ENCODE assay signal across 1 cellular context in genomic region chr20:45405566-45406259, GRCh38.
TF ChIP-seq lines count a peak whose summit lies in the region.

No MANE protein-coding gene starts in this region.

TF ChIP-seq in HepG2, 621 proteins besides CTCF, POLR2A, EP300 and RAD21 (continued from another document and continues in another):
- 0 out of 2 replicates have a peak, but pooled peaks have one; percentile 22 for TF ChIP-seq CSRNP2 (CRISPR knock-in tag; conservative IDR thresholded peaks at IDR 0.05; ENCODE audit: low read depth)
- no peak for TF ChIP-seq DZIP1 (CRISPR knock-in tag; IDR thresholded peaks at IDR 0.05)
- TF ChIP-seq ZXDC (CRISPR knock-in tag; IDR thresholded peaks at IDR 0.05): no peak
- no peak for TF ChIP-seq KAT7 (CRISPR knock-in tag; IDR thresholded peaks at IDR 0.05; ENCODE audit: borderline replicate concordance)
- no peak for TF ChIP-seq ZNF614 (CRISPR knock-in tag; IDR thresholded peaks at IDR 0.05; ENCODE audit: borderline replicate concordance)
- TF ChIP-seq JDP2 (CRISPR knock-in tag; IDR thresholded peaks at IDR 0.05; ENCODE audit: borderline replicate concordance): no peak
- TF ChIP-seq HNRNPL (IDR thresholded peaks at IDR 0.05; ENCODE audit: low read depth, low read length): peak; percentile 81
- peak; percentile 58; the same call in 1 of the 2 replicates for TF ChIP-seq HDAC1 (CRISPR knock-in tag; IDR thresholded peaks at IDR 0.05)
- no peak for TF ChIP-seq ZNF329 (CRISPR knock-in tag; IDR thresholded peaks at IDR 0.05; ENCODE audit: low read depth)
- TF ChIP-seq SAFB2 (CRISPR knock-in tag; IDR thresholded peaks at IDR 0.05; ENCODE audit: borderline replicate concordance, low read depth): peak; percentile 88; the same call in 1 of the 2 replicates
- TF ChIP-seq ZNF44 (CRISPR knock-in tag; IDR thresholded peaks at IDR 0.05): 0 out of 2 replicates have a peak, but pooled peaks have one; percentile 36
- TF ChIP-seq MLXIP (CRISPR knock-in tag; IDR thresholded peaks at IDR 0.05; ENCODE audit: borderline replicate concordance): no peak
- TF ChIP-seq ZNF20 (CRISPR knock-in tag; IDR thresholded peaks at IDR 0.05): no peak
- TF ChIP-seq KDM5A (IDR thresholded peaks at IDR 0.05; ENCODE audit: borderline replicate concordance, low read length): no peak
- peak; percentile 73 for TF ChIP-seq AGO1 (IDR thresholded peaks at IDR 0.05; ENCODE audit: low read depth, low read length, poor library complexity, severe bottlenecking)
- 0 out of 2 replicates have a peak, but pooled peaks have one; percentile 20 for TF ChIP-seq ZNF235 (CRISPR knock-in tag; IDR thresholded peaks at IDR 0.05; ENCODE audit: borderline replicate concordance)
- TF ChIP-seq GATAD2A (CRISPR knock-in tag; IDR thresholded peaks at IDR 0.05): no peak
- no peak for TF ChIP-seq ZNF256 (CRISPR knock-in tag; conservative IDR thresholded peaks at IDR 0.05)
- TF ChIP-seq MED8 (CRISPR knock-in tag; IDR thresholded peaks at IDR 0.05; ENCODE audit: insufficient replicate concordance): no peak
- no peak for TF ChIP-seq MAFG (CRISPR knock-in tag; IDR thresholded peaks at IDR 0.05)
- peak; percentile 75; the same call in 1 of the 2 replicates for TF ChIP-seq ZNF598 (CRISPR knock-in tag; IDR thresholded peaks at IDR 0.05; ENCODE audit: borderline replicate concordance)
- TF ChIP-seq ZNF510 (CRISPR knock-in tag; IDR thresholded peaks at IDR 0.05; ENCODE audit: low read depth): no peak
- peak; percentile 78; the same call in 1 of the 2 replicates for TF ChIP-seq ZBTB7B (CRISPR knock-in tag; IDR thresholded peaks at IDR 0.05)
- TF ChIP-seq PTBP1 (IDR thresholded peaks at IDR 0.05; ENCODE audit: low read depth, low read length, poor library complexity, severe bottlenecking): no peak
- no peak for TF ChIP-seq FOXM1 (CRISPR knock-in tag; IDR thresholded peaks at IDR 0.05)
- TF ChIP-seq EED (CRISPR knock-in tag; IDR thresholded peaks at IDR 0.05): peak; percentile 7; the same call in 1 of the 2 replicates
- TF ChIP-seq ZFP91 (CRISPR knock-in tag; IDR thresholded peaks at IDR 0.05; ENCODE audit: borderline replicate concordance): 0 out of 2 replicates have a peak, but pooled peaks have one; percentile 80
- TF ChIP-seq ETS1 (CRISPR knock-in tag; IDR thresholded peaks at IDR 0.05): no peak
- no peak for TF ChIP-seq E2F1 (CRISPR knock-in tag; IDR thresholded peaks at IDR 0.05)
- TF ChIP-seq GMEB1 (CRISPR knock-in tag; IDR thresholded peaks at IDR 0.05; ENCODE audit: borderline replicate concordance): no peak
- TF ChIP-seq ZBTB38 (CRISPR knock-in tag; IDR thresholded peaks at IDR 0.05): 0 out of 2 replicates have a peak, but pooled peaks have one; percentile 21
- TF ChIP-seq YEATS4 (CRISPR knock-in tag; IDR thresholded peaks at IDR 0.05; ENCODE audit: borderline replicate concordance): peak; percentile 43; the same call in 1 of the 2 replicates
- 0 out of 2 replicates have a peak, but pooled peaks have one; percentile 2 for TF ChIP-seq ERF (CRISPR knock-in tag; IDR thresholded peaks at IDR 0.05)
- TF ChIP-seq KDM3A (CRISPR knock-in tag; IDR thresholded peaks at IDR 0.05; ENCODE audit: low read depth): no peak
- no peak for TF ChIP-seq ZNF639 (CRISPR knock-in tag; conservative IDR thresholded peaks at IDR 0.05)
- TF ChIP-seq RFXANK (CRISPR knock-in tag; IDR thresholded peaks at IDR 0.05): no peak
